In the genomic region with DNA sequence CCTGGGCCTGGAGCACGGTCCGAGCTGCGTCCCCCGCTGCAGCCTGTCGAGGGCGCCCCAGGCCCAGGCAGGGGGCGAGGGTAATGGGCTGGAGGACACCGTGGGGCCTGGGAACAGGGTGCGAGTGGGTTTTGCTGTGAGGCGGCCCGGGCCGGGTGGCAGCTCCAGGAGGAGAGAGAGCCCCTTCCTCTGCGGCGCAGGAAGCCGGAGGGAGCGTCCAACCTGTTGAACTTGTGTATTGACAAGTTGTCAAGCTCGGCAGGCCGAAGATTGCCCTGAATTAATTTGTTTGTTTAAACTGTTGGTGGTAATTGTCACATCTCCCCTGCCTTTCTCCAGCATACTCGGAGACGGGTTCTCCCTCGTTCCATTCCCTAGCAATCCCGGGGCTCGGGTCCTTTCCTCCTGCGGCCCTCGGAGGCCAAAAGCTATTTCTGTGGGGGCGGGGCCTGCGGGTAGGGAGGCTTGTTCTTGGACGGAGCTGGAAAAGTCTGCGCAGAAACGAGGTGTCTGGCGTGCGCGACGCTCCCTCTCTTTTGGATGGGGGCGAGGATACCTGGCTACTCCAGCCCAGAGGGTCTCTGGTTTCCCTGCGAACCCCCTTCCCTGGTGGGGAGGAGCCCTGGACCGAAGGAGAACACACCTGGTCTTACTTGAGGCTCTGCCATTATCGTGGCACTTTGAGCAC, we compare ENCODE assay signal across 9 cellular contexts. TPM values are rescaled to one million over a fixed set of nuclear protein-coding genes. Genes with fewer than 3 reads are reported as not detected.
DNase-seq lines count a peak whose midpoint lies in the region; TF ChIP-seq lines count a peak whose summit lies in the region.
"Had no signal": no experiment of that assay in that cellular context is flagged by ENCODE, and none has a peak within 500 bp of the region (broad histone marks: within the 10 kb centered on the region; RNA-seq: fewer than 3 reads in every experiment).

No MANE protein-coding gene starts in this region.

- H3K27me3 Mint-ChIP-seq in progenitor cell of endocrine pancreas, result peaks cover 97% of the 10 kb centered on the region

- H3K4me1 Mint-ChIP-seq in progenitor cell of endocrine pancreas (ENCODE audit: low read depth), result peaks cover 15% of the 10 kb centered on the region

- peak; percentile 30 for TF ChIP-seq CTCF in GM12873 (IDR thresholded peaks at IDR 0.05; ENCODE audit: insufficient read depth, low read depth, low read length, missing control alignments)
- TF ChIP-seq CTCF in progenitor cell of endocrine pancreas (IDR thresholded peaks at IDR 0.05; ENCODE audit: unreplicated experiment), result peak; percentile 46

- no peaks in the 10 kb centered on the region for H3K9me3 Mint-ChIP-seq in progenitor cell of endocrine pancreas (ENCODE audit: low read depth)

- H3K36me3 Mint-ChIP-seq in progenitor cell of endocrine pancreas (ENCODE audit: insufficient read depth), result no peaks in the 10 kb centered on the region

- TF ChIP-seq POLR2A in erythroblast (IDR thresholded peaks at IDR 0.05; ENCODE audit: low read length), result no peak

- DNase-seq in NCI-H69 (lab: John Stamatoyannopoulos, UW) (peak; percentile 73), erythroblast (lab: John Stamatoyannopoulos, UW) (peak; percentile 47 to 55), progenitor cell of endocrine pancreas (ENCODE audit: low spot score, unreplicated experiment) (no peak), GDM1 (lab: John Stamatoyannopoulos, UW) (no peak), islet precursor cell (no peak), germinal center (ENCODE audit: low spot score) (no peak)
- no peak for DNase-seq in stimulated activated CD4-positive, alpha-beta T cell treated with anti-CD3 and anti-CD28 coated beads, Interleukin-2, amount 100 ng/mL, for 48 hours

- H3K4me3 Mint-ChIP-seq in progenitor cell of endocrine pancreas (ENCODE audit: low read depth), result peak overlapping the region; percentile 68

- no peak overlapping the region for H3K27ac Mint-ChIP-seq in progenitor cell of endocrine pancreas

RNA-seq across cellular contexts. Expression of a gene that starts 9.9 kb away (rescaled TPM):
- not detected in 2 replicates for total RNA-seq in progenitor cell of endocrine pancreas
- total RNA-seq: LHCN-M2 had no signal

Comparison
In these comparisons a context has a peak if more than half of its experiments do, and no peak if none do; other contexts are left out.
1. DNase-seq: peak in NCI-H69 (single experiment) and erythroblast (2 of 2); none in progenitor cell of endocrine pancreas (single experiment), GDM1 (single experiment), islet precursor cell (single experiment), germinal center (single experiment) and stimulated activated CD4-positive, alpha-beta T cell treated with anti-CD3 and anti-CD28 coated beads, Interleukin-2, amount 100 ng/mL, for 48 hours (0 of 2).